ENCODE assay signal across 1 cellular context in genomic region chr19:16887353-16888265, GRCh38.
TF ChIP-seq lines count a peak whose summit lies in the region.

No MANE protein-coding gene starts in this region.

TF ChIP-seq in K562, 482 proteins besides CTCF, POLR2A, EP300 and RAD21 (continued from another document and continues in another):
- peak; percentile 58 for TF ChIP-seq CTCFL (IDR thresholded peaks at IDR 0.05; ENCODE audit: borderline replicate concordance, insufficient read depth, low read depth, low read length, poor library complexity, severe bottlenecking)
- TF ChIP-seq PATZ1 (CRISPR knock-in tag; IDR thresholded peaks at IDR 0.05; ENCODE audit: borderline replicate concordance) = peak; percentile 66; the same call in 1 of the 2 replicates
- TF ChIP-seq SMAD4 (CRISPR knock-in tag; conservative IDR thresholded peaks at IDR 0.05) = 0 out of 2 replicates have a peak, but pooled peaks have one; percentile 11
- TF ChIP-seq NCOA1 (IDR thresholded peaks at IDR 0.05; ENCODE audit: low read depth) = peak; percentile 34; the same call in 1 of the 2 replicates
- no peak; the same call in 1 of the 2 replicates for TF ChIP-seq HLTF (IDR thresholded peaks at IDR 0.05)
- TF ChIP-seq ZNF311 (CRISPR knock-in tag; IDR thresholded peaks at IDR 0.05) = peak; percentile 78; the same call in 1 of the 2 replicates
- TF ChIP-seq CHD1 (IDR thresholded peaks at IDR 0.05; ENCODE audit: low read length) = no peak
- TF ChIP-seq SRF (CRISPR knock-in tag; IDR thresholded peaks at IDR 0.05) = no peak
- peak; percentile 28; the same call in 1 of the 2 replicates for TF ChIP-seq DMBX1 (CRISPR knock-in tag; IDR thresholded peaks at IDR 0.05; ENCODE audit: borderline replicate concordance)
- peak; percentile 75 for TF ChIP-seq NFRKB (IDR thresholded peaks at IDR 0.05; ENCODE audit: low read depth)
- TF ChIP-seq ERF (CRISPR knock-in tag; IDR thresholded peaks at IDR 0.05) = 0 out of 2 replicates have a peak, but pooled peaks have one; percentile 71
- TF ChIP-seq ZNF316 (IDR thresholded peaks at IDR 0.05) = 0 out of 2 replicates have a peak, but pooled peaks have one; percentile 5
- TF ChIP-seq ZBTB7A (IDR thresholded peaks at IDR 0.05; ENCODE audit: borderline replicate concordance, control insufficient read depth, low read depth, low read length) = peak; percentile 94; the same call in 1 of the 2 replicates
- TF ChIP-seq POLR2AphosphoS5 (IDR thresholded peaks at IDR 0.05; ENCODE audit: control insufficient read depth, insufficient read depth, low read depth, low read length) = peak; percentile 73
- no peak for TF ChIP-seq TARDBP (IDR thresholded peaks at IDR 0.05)
- no peak for TF ChIP-seq TFE3 (CRISPR knock-in tag; IDR thresholded peaks at IDR 0.05)
- peak; percentile 90 for TF ChIP-seq ETV1 (tag; conservative IDR thresholded peaks at IDR 0.05; ENCODE audit: low read depth)
- no peak for TF ChIP-seq GTF2F1 (IDR thresholded peaks at IDR 0.05; ENCODE audit: low read depth, low read length)
- peak; percentile 55; the same call in 1 of the 2 replicates for TF ChIP-seq POLR2G (IDR thresholded peaks at IDR 0.05; ENCODE audit: low read depth, low read length)
- 0 out of 4 replicates have a peak, but pooled peaks of 1 of the 2 experiments have one; percentile 22 for TF ChIP-seq ETV6 (IDR thresholded peaks at IDR 0.05; ENCODE audit: borderline replicate concordance in 1 of 2, low read depth in 2 of 2, low read length in 1 of 2)
- no peak for TF ChIP-seq ETV6 (CRISPR knock-in tag; IDR thresholded peaks at IDR 0.05; ENCODE audit: borderline replicate concordance)
- TF ChIP-seq FOXK2 (conservative IDR thresholded peaks at IDR 0.05 in 1 of 2, IDR thresholded peaks at IDR 0.05 in 1 of 2; ENCODE audit: low read depth in 2 of 2) = peak; percentile 70 to 85
- TF ChIP-seq NR1H2 (CRISPR knock-in tag; IDR thresholded peaks at IDR 0.05) = no peak
- TF ChIP-seq ZBTB17 (CRISPR knock-in tag; IDR thresholded peaks at IDR 0.05) = peak; percentile 90
- TF ChIP-seq LEF1 (IDR thresholded peaks at IDR 0.05) = peak; percentile 74
- TF ChIP-seq ZBTB12 (CRISPR knock-in tag; IDR thresholded peaks at IDR 0.05) = no peak
- TF ChIP-seq HES1 (IDR thresholded peaks at IDR 0.05; ENCODE audit: low read depth) = no peak
- 0 out of 2 replicates have a peak, but pooled peaks have one; percentile 8 for TF ChIP-seq SOX6 (IDR thresholded peaks at IDR 0.05)
- no peak for TF ChIP-seq KLF1 (tag; IDR thresholded peaks at IDR 0.05)
- TF ChIP-seq ZNF584 (CRISPR knock-in tag; IDR thresholded peaks at IDR 0.05; ENCODE audit: low read depth) = peak; percentile 68
- TF ChIP-seq FOXM1 (IDR thresholded peaks at IDR 0.05; ENCODE audit: low read depth) = peak; percentile 77
- TF ChIP-seq FOXM1 (CRISPR knock-in tag; IDR thresholded peaks at IDR 0.05; ENCODE audit: low read depth) = no peak
- TF ChIP-seq TRIM28 (IDR thresholded peaks at IDR 0.05) = 0 out of 2 replicates have a peak, but pooled peaks have one; percentile 32
- 0 out of 2 replicates have a peak, but pooled peaks have one; percentile 24 for TF ChIP-seq ESRRA (IDR thresholded peaks at IDR 0.05; ENCODE audit: borderline replicate concordance, low read depth)
- peak; percentile 68 for TF ChIP-seq NCOR1 (IDR thresholded peaks at IDR 0.05)
- TF ChIP-seq PML (IDR thresholded peaks at IDR 0.05; ENCODE audit: low read length) = peak; percentile 56; the same call in 1 of the 2 replicates
- peak; percentile 57 for TF ChIP-seq KDM5B (IDR thresholded peaks at IDR 0.05; ENCODE audit: insufficient replicate concordance, low read depth, low read length)
- TF ChIP-seq CHAMP1 (IDR thresholded peaks at IDR 0.05) = no peak
- TF ChIP-seq ZFP30 (CRISPR knock-in tag; IDR thresholded peaks at IDR 0.05; ENCODE audit: borderline replicate concordance) = no peak
- 0 out of 2 replicates have a peak, but pooled peaks have one; percentile 12 for TF ChIP-seq CBX1 (IDR thresholded peaks at IDR 0.05; ENCODE audit: low read depth)
- TF ChIP-seq POLR2B (IDR thresholded peaks at IDR 0.05; ENCODE audit: low read depth, partially characterized antibody) = peak; percentile 83
- TF ChIP-seq MAFF (IDR thresholded peaks at IDR 0.05; ENCODE audit: low read length) = peak; percentile 7; the same call in 1 of the 2 replicates
- TF ChIP-seq ZNF695 (CRISPR knock-in tag; IDR thresholded peaks at IDR 0.05) = 0 out of 2 replicates have a peak, but pooled peaks have one; percentile 74
- peak; percentile 43; the same call in 1 of the 2 replicates for TF ChIP-seq ZNF395 (CRISPR knock-in tag; IDR thresholded peaks at IDR 0.05)
- TF ChIP-seq SLC30A9 (CRISPR knock-in tag; IDR thresholded peaks at IDR 0.05) = no peak
- no peak for TF ChIP-seq KAT7 (CRISPR knock-in tag; IDR thresholded peaks at IDR 0.05; ENCODE audit: borderline replicate concordance)
- TF ChIP-seq MAZ (CRISPR knock-in tag; conservative IDR thresholded peaks at IDR 0.05 in 1 of 2, IDR thresholded peaks at IDR 0.05 in 1 of 2) = 0 out of 4 replicates have a peak, but pooled peaks of 1 of the 2 experiments have one; percentile 41
- peak; percentile 87; the same call in 1 of the 2 replicates for TF ChIP-seq ETS1 (conservative IDR thresholded peaks at IDR 0.05; ENCODE audit: control insufficient read depth, low read depth, low read length)
- TF ChIP-seq NR2C2 (CRISPR knock-in tag; IDR thresholded peaks at IDR 0.05) = peak; percentile 60; the same call in 1 of the 2 replicates
- TF ChIP-seq NR2C2 (tag; IDR thresholded peaks at IDR 0.05) = peak; percentile 83
- peak; percentile 47 for TF ChIP-seq TAF9B (IDR thresholded peaks at IDR 0.05; ENCODE audit: partially characterized antibody)
- TF ChIP-seq ETV5 (CRISPR knock-in tag; IDR thresholded peaks at IDR 0.05; ENCODE audit: low read depth) = peak; percentile 80
- TF ChIP-seq YY1 (IDR thresholded peaks at IDR 0.05; ENCODE audit: borderline replicate concordance in 1 of 3, control insufficient read depth in 1 of 3, extremely low read depth in 1 of 3, insufficient read depth in 3 of 3, insufficient read length in 1 of 3, insufficient replicate concordance in 2 of 3, low read depth in 1 of 3, low read length in 2 of 3) = peak in 1 of 3 experiments; percentile 71
- TF ChIP-seq JUND (IDR thresholded peaks at IDR 0.05; ENCODE audit: borderline replicate concordance, low read depth, low read length) = peak; percentile 48; the same call in 1 of the 2 replicates
- peak; percentile 29; the same call in 1 of the 3 replicates for TF ChIP-seq JUND (tag; IDR thresholded peaks at IDR 0.05; ENCODE audit: borderline replicate concordance, low read depth, low read length)
- TF ChIP-seq ZNF175 (CRISPR knock-in tag; IDR thresholded peaks at IDR 0.05; ENCODE audit: low read depth) = peak; percentile 84
- no peak for TF ChIP-seq KLF13 (tag; IDR thresholded peaks at IDR 0.05; ENCODE audit: borderline replicate concordance, low read depth)
